31 cellular contexts compared by ENCODE assay signal in genomic region chr9:11159318-11159862, GRCh38.
"Had no signal": no experiment of that assay in that cellular context is flagged by ENCODE, and none has a peak within 500 bp of the region (broad histone marks: within the 10 kb centered on the region; RNA-seq: fewer than 3 reads in every experiment).

No MANE protein-coding gene starts in this region.

- H3K9me3 ChIP-seq: body of pancreas, SJCRH30 had no signal

- DNase-seq: activated CD4-positive, alpha-beta T cell treated with anti-CD3 and anti-CD28 coated beads for 36 hours; activated CD4-positive, alpha-beta T cell treated with anti-CD3 and anti-CD28 coated beads, Interleukin-2, amount 10 ng/mL, durations not matched to agents 7 days and 5 days; activated CD4-positive, alpha-beta T cell treated with anti-CD3 and anti-CD28 coated beads, Interleukin-2, amount 50 U/mL, for 48 hours; activated CD8-positive, alpha-beta T cell treated with anti-CD3 and anti-CD28 coated beads, Interleukin-2, amount 10 ng/mL, durations not matched to agents 7 days and 5 days; activated gamma-delta T cell; activated naive CD4-positive, alpha-beta T cell treated with Interleukin-2 at 50 U/mL for 16 hours; activated naive CD8-positive, alpha-beta T cell treated with anti-CD3 and anti-CD28 coated beads, Interleukin-2, amount 10 ng/mL, durations not matched to agents 7 days and 5 days; activated T-cell treated with anti-CD3 and anti-CD28 coated beads, Interleukin-2, amount 50 U/mL, for 24 hours; body of pancreas; Kasumi-1; KG1; MM.1S; NCI-H1092; NCI-H1436 treated with DMSO at 0.1 percent for 48 hours; NCI-H1694 treated with DMSO at 0.1 percent for 48 hours; NCI-H2029; NCI-H2107; NCI-H2171; NCI-H510A; NCI-H526; NCI-H748 treated with DMSO at 0.1 percent for 48 hours; NK-92 treated with Interleukin-12 subunit alpha and Interleukin-12 subunit beta, amount 100 ng/mL, for 24 hours; PC-9; SHP77; SJCRH30 had no signal

- H3K27me3 ChIP-seq: body of pancreas, breast epithelium, SJCRH30 had no signal

- H3K27ac ChIP-seq: body of pancreas, breast epithelium, PC-9, SJCRH30, SK-N-MC had no signal

- ATAC-seq: activated CD4-positive, alpha-beta T cell treated with anti-CD3 and anti-CD28 coated beads for 36 hours; activated CD4-positive, CD25-positive, alpha-beta regulatory T cell treated with anti-CD3 and anti-CD28 coated beads, Interleukin-2, amount 50 U/mL, for 24 hours; activated CD8-positive, alpha-beta T cell treated with anti-CD3 and anti-CD28 coated beads, Interleukin-2, amount 10 ng/mL, durations not matched to agents 7 days and 5 days; body of pancreas; WTC11 had no signal

- H3K36me3 ChIP-seq: breast epithelium, SJCRH30 had no signal

- H3K4me3 ChIP-seq: body of pancreas, breast epithelium, PC-9, SJCRH30, SK-N-MC had no signal

- H3K4me2 ChIP-seq: PC-9 had no signal

- H2AFZ ChIP-seq: PC-9 had no signal

- FAIRE-seq: astrocyte, RCC 7860 had no signal

- H3K4me1 ChIP-seq: body of pancreas, breast epithelium, SJCRH30 had no signal
